22 cellular contexts compared by ENCODE assay signal in the genomic region with DNA sequence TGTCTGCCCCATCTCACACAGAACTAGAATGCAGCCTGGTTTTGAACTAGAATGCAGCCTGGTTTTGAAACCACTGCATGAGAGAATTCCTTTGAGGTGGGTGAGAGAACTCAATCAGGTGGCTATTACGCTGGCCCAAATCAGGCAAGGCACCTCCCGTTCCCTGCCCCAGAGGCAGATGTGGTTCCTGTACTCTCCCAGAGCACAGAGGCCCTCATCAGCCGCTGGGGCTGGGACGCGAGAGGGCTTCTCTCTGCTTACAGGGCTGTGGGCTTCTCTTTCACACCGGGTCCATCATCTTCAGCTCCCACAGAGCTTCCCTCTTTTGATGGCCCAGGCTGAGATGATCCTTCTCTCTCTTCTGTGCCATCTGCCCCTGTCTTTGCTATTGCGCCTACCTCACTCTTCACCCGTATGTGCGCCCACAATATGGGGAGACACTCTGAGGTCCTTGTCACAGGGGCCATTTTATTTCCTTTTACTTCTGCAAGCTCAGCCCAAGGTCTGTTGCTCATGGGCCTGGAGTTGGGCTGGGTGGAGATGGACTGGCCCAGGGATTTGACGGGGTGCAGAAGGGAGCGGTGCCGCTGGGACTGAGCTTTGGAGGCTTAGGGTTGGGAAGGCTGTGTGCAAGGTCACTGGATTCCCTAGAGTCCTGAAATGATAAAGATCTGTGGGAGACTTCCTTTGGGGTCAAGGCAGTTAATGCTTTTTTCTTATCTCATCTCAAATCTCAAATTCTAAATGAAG.
DNase-seq lines count a peak whose midpoint lies in the region; ATAC-seq, FAIRE-seq and TF ChIP-seq lines count a peak whose summit lies in the region.
"Had no signal": no experiment of that assay in that cellular context is flagged by ENCODE, and none has a peak within 500 bp of the region (broad histone marks: within the 10 kb centered on the region; RNA-seq: fewer than 3 reads in every experiment).

No MANE protein-coding gene starts in this region.

- DNase-seq in activated effector memory CD4-positive, alpha-beta T cell treated with anti-CD3 and anti-CD28 coated beads, Interleukin-2, amount 50 U/mL, for 16 hours, result peak; percentile 48
- DNase-seq in activated effector memory CD4-positive, alpha-beta T cell treated with Interleukin-2 at 50 U/mL for 16 hours, result no peak
- DNase-seq in chondrocyte (ENCODE audit: low spot score), result peak; percentile 46
- DNase-seq in neuronal stem cell (ENCODE audit: low spot score), result no peak
- DNase-seq in suprapubic skin (ENCODE audit: low spot score in 2 of 2), result peak; percentile 24 to 61
- no peak for DNase-seq in activated CD4-positive, alpha-beta T cell treated with anti-CD3 and anti-CD28 coated beads, Interleukin-2, amount 10 ng/mL, durations not matched to agents 24 days and 14 days
- no peak for DNase-seq in lower lobe of right lung
- no peak for DNase-seq in frontal cortex (ENCODE audit: low spot score in 2 of 2)
- DNase-seq: AML-193, C1 segment of cervical spinal cord, DMS53, EL, Kasumi-1, NCI-H1048, NCI-H1436 treated with DMSO at 0.1 percent for 48 hours, NCI-H1930, NCI-H226, NCI-H510A treated with DMSO at 0.1 percent for 48 hours, NCI-H774, SJCRH30 had no signal

- no peak overlapping the region for H3K4ac ChIP-seq in neuronal stem cell (ENCODE audit: low read length)

- H3K4me1 Mint-ChIP-seq in chondrocyte (ENCODE audit: low read depth), result peaks cover 7% of the 10 kb centered on the region
- peaks cover 2% of the 10 kb centered on the region for H3K4me1 Mint-ChIP-seq in activated CD4-positive, alpha-beta T cell treated with anti-CD3 and anti-CD28 coated beads, Interleukin-2, amount 10 ng/mL, durations not matched to agents 24 days and 14 days
- H3K4me1 Mint-ChIP-seq: CD8-positive, alpha-beta memory T cell had no signal

- no peak overlapping the region for H2BK15ac ChIP-seq in neuronal stem cell (ENCODE audit: low read length)

- no peak overlapping the region for H3K4me2 ChIP-seq in neuronal stem cell (ENCODE audit: insufficient read depth, low read length, poor library complexity, severe bottlenecking)

- H4K91ac ChIP-seq in neuronal stem cell (ENCODE audit: low read depth, low read length, poor library complexity), result no peak overlapping the region

- no peak overlapping the region for H3K27ac Mint-ChIP-seq in chondrocyte (ENCODE audit: unreplicated experiment)
- H3K27ac Mint-ChIP-seq in activated CD4-positive, alpha-beta T cell treated with anti-CD3 and anti-CD28 coated beads, Interleukin-2, amount 10 ng/mL, durations not matched to agents 24 days and 14 days, result no peak overlapping the region
- H3K27ac Mint-ChIP-seq: CD8-positive, alpha-beta memory T cell had no signal

- WGBS in neuronal stem cell (ENCODE audit: extremely low coverage in 2 of 2, insufficient read length in 2 of 2, insufficient replicate concordance in 1 of 2), 2 donors, result no CpG with 5 or more reads among the region's 12 CpGs
- WGBS in suprapubic skin, result 78% methylated on average over 10 of the region's 12 CpGs

- H3K27me3 ChIP-seq in neuronal stem cell (ENCODE audit: control insufficient read depth in 3 of 3, insufficient read depth in 3 of 3, low read depth in 1 of 3, low read length in 3 of 3) (no peaks in the 10 kb centered on the region), suprapubic skin (no peaks in the 10 kb centered on the region), lower lobe of right lung (ENCODE audit: low read depth) (no peaks in the 10 kb centered on the region)
- H3K27me3 ChIP-seq: Peyer's patch, SJCRH30 had no signal

- H3K9ac ChIP-seq in neuronal stem cell (ENCODE audit: low read depth, low read length, poor library complexity), result no peak overlapping the region

- no peak overlapping the region for H4K8ac ChIP-seq in neuronal stem cell (ENCODE audit: low read depth, low read length)

- H3K4me1 ChIP-seq in neuronal stem cell (ENCODE audit: control insufficient read depth in 2 of 2, insufficient read depth in 1 of 2, low read depth in 1 of 2, low read length in 2 of 2) (peaks cover 5 to 20% of the 10 kb centered on the region in 2 donors), suprapubic skin (peaks cover 5% of the 10 kb centered on the region), lower lobe of right lung (no peaks in the 10 kb centered on the region)
- H3K4me1 ChIP-seq: Peyer's patch had no signal

- H3K4me3 Mint-ChIP-seq in chondrocyte (ENCODE audit: unreplicated experiment), result no peak overlapping the region
- H3K4me3 Mint-ChIP-seq in activated CD4-positive, alpha-beta T cell treated with anti-CD3 and anti-CD28 coated beads, Interleukin-2, amount 10 ng/mL, durations not matched to agents 24 days and 14 days, result no peak overlapping the region
- H3K4me3 Mint-ChIP-seq: CD8-positive, alpha-beta memory T cell had no signal

- H2AK5ac ChIP-seq in neuronal stem cell (ENCODE audit: low read depth, low read length), result no peak overlapping the region

- H2BK120ac ChIP-seq in neuronal stem cell (ENCODE audit: low read depth, low read length), result no peak overlapping the region

- peak overlapping the region; percentile 4 for H3K18ac ChIP-seq in neuronal stem cell (ENCODE audit: low read length)

- no peak overlapping the region for H3K14ac ChIP-seq in neuronal stem cell (ENCODE audit: low read length)

- H3K79me1 ChIP-seq in neuronal stem cell (ENCODE audit: low read depth, low read length), result peaks cover 2% of the 10 kb centered on the region

- no peaks in the 10 kb centered on the region for H3K27me3 Mint-ChIP-seq in chondrocyte (ENCODE audit: low read depth)
- peaks cover 19% of the 10 kb centered on the region for H3K27me3 Mint-ChIP-seq in activated CD4-positive, alpha-beta T cell treated with anti-CD3 and anti-CD28 coated beads, Interleukin-2, amount 10 ng/mL, durations not matched to agents 24 days and 14 days

- no peak for FAIRE-seq in frontal cortex (lab: Jason Lieb, UNC)

- H2BK12ac ChIP-seq in neuronal stem cell (ENCODE audit: low read length), result no peak overlapping the region

- no peak for TF ChIP-seq EP300 in suprapubic skin (IDR thresholded peaks at IDR 0.05)

- H3K23ac ChIP-seq in neuronal stem cell (ENCODE audit: low read depth, low read length, poor library complexity), result no peak overlapping the region

- no peaks in the 10 kb centered on the region for H3K36me3 Mint-ChIP-seq in chondrocyte (ENCODE audit: low read depth)
- no peaks in the 10 kb centered on the region for H3K36me3 Mint-ChIP-seq in activated CD4-positive, alpha-beta T cell treated with anti-CD3 and anti-CD28 coated beads, Interleukin-2, amount 10 ng/mL, durations not matched to agents 24 days and 14 days (ENCODE audit: low read depth)
- H3K36me3 Mint-ChIP-seq: CD8-positive, alpha-beta memory T cell had no signal

- no peak for TF ChIP-seq POLR2A in suprapubic skin (IDR thresholded peaks at IDR 0.05)

- no peak overlapping the region for H3K27ac ChIP-seq in neuronal stem cell (replicated peaks; ENCODE audit: low read length)
- no peak overlapping the region for H3K27ac ChIP-seq in suprapubic skin
- no peak overlapping the region for H3K27ac ChIP-seq in lower lobe of right lung
- H3K27ac ChIP-seq: Peyer's patch, SJCRH30 had no signal

- H3K9me3 ChIP-seq in neuronal stem cell (replicated peaks in 1 of 2; ENCODE audit: control insufficient read depth in 2 of 2, insufficient read depth in 1 of 2, low read depth in 1 of 2, low read length in 2 of 2), result peaks cover 0 to 6% of the 10 kb centered on the region in 2 donors
- no peaks in the 10 kb centered on the region for H3K9me3 ChIP-seq in suprapubic skin
- H3K9me3 ChIP-seq in lower lobe of right lung, result no peaks in the 10 kb centered on the region
- H3K9me3 ChIP-seq: Peyer's patch, SJCRH30 had no signal

- intact Hi-C loops in activated CD4-positive, alpha-beta T cell treated with anti-CD3 and anti-CD28 coated beads, Interleukin-2, amount 10 ng/mL, durations not matched to agents 24 days and 14 days (cut with micrococcal nuclease), result no loop called here
- intact Hi-C loops in lower lobe of right lung (cut with DNase I), result no loop called here

- no peak for ATAC-seq in lower lobe of right lung

- H3K9me3 Mint-ChIP-seq in chondrocyte (ENCODE audit: low read depth), result no peaks in the 10 kb centered on the region
- H3K9me3 Mint-ChIP-seq in activated CD4-positive, alpha-beta T cell treated with anti-CD3 and anti-CD28 coated beads, Interleukin-2, amount 10 ng/mL, durations not matched to agents 24 days and 14 days, result no peaks in the 10 kb centered on the region
- H3K9me3 Mint-ChIP-seq: CD8-positive, alpha-beta memory T cell had no signal

- no peak overlapping the region for H2BK5ac ChIP-seq in neuronal stem cell (ENCODE audit: low read length)

- no peak for TF ChIP-seq CTCF in chondrocyte (IDR thresholded peaks at IDR 0.05)
- TF ChIP-seq CTCF in suprapubic skin (IDR thresholded peaks at IDR 0.05), result no peak
- TF ChIP-seq CTCF in lower lobe of right lung (IDR thresholded peaks at IDR 0.05), result no peak

- H3K4me3 ChIP-seq in neuronal stem cell (ENCODE audit: low read length in 2 of 2) (no peak overlapping the region), suprapubic skin (no peak overlapping the region), lower lobe of right lung (no peak overlapping the region)
- H3K4me3 ChIP-seq: Peyer's patch, SJCRH30 had no signal

- H2AFZ ChIP-seq in neuronal stem cell (ENCODE audit: low read length), result no peak overlapping the region

- H3K36me3 ChIP-seq in neuronal stem cell (replicated peaks in 1 of 2; ENCODE audit: control insufficient read depth in 2 of 2, insufficient read depth in 2 of 2, low read length in 2 of 2) (no peaks in the 10 kb centered on the region), suprapubic skin (no peaks in the 10 kb centered on the region), lower lobe of right lung (no peaks in the 10 kb centered on the region)
- H3K36me3 ChIP-seq: Peyer's patch, SJCRH30 had no signal

Comparison
In these comparisons a context has a peak if more than half of its experiments do, and no peak if none do; other contexts are left out.
1. DNase-seq: peak in activated effector memory CD4-positive, alpha-beta T cell treated with anti-CD3 and anti-CD28 coated beads, Interleukin-2, amount 50 U/mL, for 16 hours (single experiment), chondrocyte (single experiment) and suprapubic skin (2 of 2); none in activated effector memory CD4-positive, alpha-beta T cell treated with Interleukin-2 at 50 U/mL for 16 hours (single experiment), neuronal stem cell (single experiment), activated CD4-positive, alpha-beta T cell treated with anti-CD3 and anti-CD28 coated beads, Interleukin-2, amount 10 ng/mL, durations not matched to agents 24 days and 14 days (single experiment), lower lobe of right lung (single experiment) and frontal cortex (0 of 2).